In genomic region chr6:133958782-133959181, GRCh38 we compare ENCODE assay signal across 20 cellular contexts.
"Had no signal": no experiment of that assay in that cellular context is flagged by ENCODE, and none has a peak within 500 bp of the region (broad histone marks: within the 10 kb centered on the region; RNA-seq: fewer than 3 reads in every experiment).

No MANE protein-coding gene starts in this region.

- FAIRE-seq: keratinocyte had no signal

- H3K9me3 ChIP-seq: prostate gland, right atrium auricular region, suprapubic skin, transverse colon had no signal

- H3K36me3 ChIP-seq: cardiac muscle cell, prostate gland, right atrium auricular region, suprapubic skin, transverse colon had no signal

- ATAC-seq: activated CD4-positive, alpha-beta T cell treated with anti-CD3 and anti-CD28 coated beads for 36 hours; activated T-helper 17 cell treated with anti-CD3 and anti-CD28 coated beads, Interleukin-2, amount 50 U/mL, for 72 hours; foreskin keratinocyte; WTC11 had no signal

- H3K4me3 ChIP-seq: cardiac muscle cell, lung, prostate gland, right atrium auricular region, suprapubic skin, transverse colon had no signal

- H3K27me3 ChIP-seq: cardiac muscle cell, foreskin keratinocyte, right atrium auricular region, suprapubic skin, transverse colon had no signal

- DNase-seq: activated CD4-positive, alpha-beta memory T cell treated with anti-CD3 and anti-CD28 coated beads for 36 hours; activated CD4-positive, alpha-beta T cell treated with anti-CD3 and anti-CD28 coated beads for 36 hours; activated naive CD4-positive, alpha-beta T cell; activated naive CD8-positive, alpha-beta T cell treated with anti-CD3 and anti-CD28 coated beads, Interleukin-2, amount 10 ng/mL, durations not matched to agents 7 days and 5 days; activated T-cell treated with anti-CD3 and anti-CD28 coated beads, Interleukin-2, amount 50 U/mL, for 1 hour; amygdala; dermis blood vessel endothelial cell; foreskin keratinocyte; hippocampal formation; midbrain; transverse colon had no signal

- H3K27ac ChIP-seq: cardiac muscle cell, epithelial cell of prostate, foreskin keratinocyte, prostate gland, suprapubic skin, transverse colon had no signal
